31 cellular contexts compared by ENCODE assay signal in genomic region chr10:61184429-61184828, GRCh38.
DNase-seq lines count a peak whose midpoint lies in the region; ATAC-seq, FAIRE-seq and TF ChIP-seq lines count a peak whose summit lies in the region.
"Had no signal": no experiment of that assay in that cellular context is flagged by ENCODE, and none has a peak within 500 bp of the region (broad histone marks: within the 10 kb centered on the region; RNA-seq: fewer than 3 reads in every experiment).

No MANE protein-coding gene starts in this region.

- H3K36me3 ChIP-seq in pancreas (no peaks in the 10 kb centered on the region), testis (ENCODE audit: low read depth, missing control alignments) (no peaks in the 10 kb centered on the region)
- H3K36me3 ChIP-seq: BE2C; BLaER1; BLaER1 treated with 17β-estradiol and CSF1 and Interleukin-3, amounts not matched to agents 10 nM and 100 nM had no signal

- H3K4me1 ChIP-seq in pancreas = peaks cover 0 to 14% (median 6%) of the 10 kb centered on the region in 3 donors
- no peaks in the 10 kb centered on the region for H3K4me1 ChIP-seq in testis
- H3K4me1 ChIP-seq: A549; BE2C; BLaER1; BLaER1 treated with 17β-estradiol and CSF1 and Interleukin-3, amounts not matched to agents 10 nM and 100 nM; Caco-2 had no signal

- peak in 3 of 4 donors; percentile 56 to 83 (median 59) for ATAC-seq in pancreas
- ATAC-seq: A549; CD8-positive, alpha-beta T cell had no signal

- no peak overlapping the region for H3K27ac ChIP-seq in pancreas
- H3K27ac ChIP-seq in testis = no peak overlapping the region
- H3K27ac ChIP-seq: 22Rv1; A549; BLaER1; BLaER1 treated with 17β-estradiol and CSF1 and Interleukin-3, amounts not matched to agents 10 nM and 100 nM; C4-2B had no signal

- TF ChIP-seq CTCF in pancreas (IDR thresholded peaks at IDR 0.05) = no peak
- TF ChIP-seq CTCF in testis (IDR thresholded peaks at IDR 0.05) = no peak

- DNase-seq in pancreas (no peak), renal cortical epithelial cell (ENCODE audit: low read depth) (peak; percentile 52), NCI-H1105 treated with DMSO at 0.1 percent for 48 hours (lab: John Stamatoyannopoulos, UW) (no peak), testis (no peak)
- DNase-seq: 8988T; ACHN; AML-193; BE2C; C1 segment of cervical spinal cord; Caco-2; Calu3; CD4-positive, alpha-beta memory T cell; CD4-positive, alpha-beta T cell; CD4-positive, CD25-positive, alpha-beta regulatory T cell; CD8-positive, alpha-beta memory T cell; CD8-positive, alpha-beta T cell; COR-L47; DMS 273 treated with DMSO at 0.1 percent for 48 hours; DMS153; DMS53; DMS79; DMS79 treated with DMSO at 0.1 percent for 48 hours; DND-41; EL had no signal

- 54 to 63% methylated on average over 2 of the region's 2 CpGs for WGBS in pancreas, 2 donors
- WGBS in testis, 2 donors = 83 to 87% methylated on average over 2 of the region's 2 CpGs

- FAIRE-seq in pancreas (lab: Jason Lieb, UNC) = no peak
- FAIRE-seq: A204.1, A549, D721Med had no signal

- H3K9me3 ChIP-seq in pancreas = no peaks in the 10 kb centered on the region
- no peaks in the 10 kb centered on the region for H3K9me3 ChIP-seq in testis
- H3K9me3 ChIP-seq: A549; BE2C; BLaER1; BLaER1 treated with 17β-estradiol and CSF1 and Interleukin-3, amounts not matched to agents 10 nM and 100 nM; Caco-2 had no signal

- H3K27me3 ChIP-seq in pancreas (no peaks in the 10 kb centered on the region), testis (no peaks in the 10 kb centered on the region)
- H3K27me3 ChIP-seq: BE2C; BLaER1; BLaER1 treated with 17β-estradiol and CSF1 and Interleukin-3, amounts not matched to agents 10 nM and 100 nM had no signal

- intact Hi-C loops in pancreas (cut with DNase I) (no loop called here), testis (cut with DNase I; ENCODE audit: low total_unique reads) (no loop called here)

- no peak for TF ChIP-seq POLR2A in testis (IDR thresholded peaks at IDR 0.05)

- H3K4me3 ChIP-seq in pancreas = no peak overlapping the region
- no peak overlapping the region for H3K4me3 ChIP-seq in testis
- H3K4me3 ChIP-seq: A549; BLaER1; BLaER1 treated with 17β-estradiol and CSF1 and Interleukin-3, amounts not matched to agents 10 nM and 100 nM had no signal
